Comparison of ENCODE assay signal across 12 cellular contexts in the genomic region with DNA sequence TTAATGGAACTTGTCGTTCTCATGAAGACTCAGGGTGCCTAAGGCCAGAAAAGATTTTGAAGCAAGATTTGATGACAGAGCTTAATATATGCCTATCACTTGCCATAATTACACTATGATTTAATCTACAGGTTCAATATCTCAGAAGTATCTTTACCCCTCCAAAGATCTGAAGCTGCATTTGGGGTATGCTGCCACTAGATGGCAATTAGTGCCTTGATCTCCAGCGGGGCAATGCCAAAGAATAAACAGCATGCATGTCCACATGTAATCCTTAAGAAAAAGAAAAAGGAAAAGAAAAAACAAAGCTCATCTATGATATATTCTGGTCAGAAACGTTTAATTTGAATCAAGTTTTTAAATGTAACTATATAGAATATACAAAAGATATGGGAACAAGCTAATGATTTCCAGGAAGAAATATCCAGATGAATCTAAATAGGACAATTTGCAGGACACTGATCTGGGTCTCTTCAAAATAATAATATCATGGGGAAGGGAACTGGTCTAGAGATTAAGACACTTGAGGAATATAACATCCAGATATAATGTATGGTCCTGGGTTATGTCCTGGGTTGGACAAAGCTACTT. TPM values are rescaled to one million over a fixed set of nuclear protein-coding genes. Genes with fewer than 3 reads are reported as not detected.
DNase-seq lines count a peak whose midpoint lies in the region; ATAC-seq and TF ChIP-seq lines count a peak whose summit lies in the region.
"Had no signal": no experiment of that assay in that cellular context is flagged by ENCODE, and none has a peak within 500 bp of the region (broad histone marks: within the 10 kb centered on the region; RNA-seq: fewer than 3 reads in every experiment).

No MANE protein-coding gene starts in this region.

- WGBS in heart right ventricle, 2 donors = 8 to 10% methylated on average over 3 of the region's 3 CpGs
- WGBS in right cardiac atrium = 3% methylated on average over 3 of the region's 3 CpGs
- 4 to 5% methylated on average over 3 of the region's 3 CpGs for WGBS in thyroid gland, 2 donors

- no peak for ATAC-seq in heart right ventricle
- no peak for ATAC-seq in right cardiac atrium

- intact Hi-C loops in heart right ventricle (cut with DNase I) = no loop called here
- intact Hi-C loops in right cardiac atrium (cut with DNase I) = no loop called here
- intact Hi-C loops in thyroid gland (cut with DNase I) = no loop called here

- TF ChIP-seq CTCF in heart right ventricle (IDR thresholded peaks at IDR 0.05) (peak in 7 of 9 donors; percentile 20 to 38 (median 29)), epithelial cell of esophagus (IDR thresholded peaks at IDR 0.05; ENCODE audit: insufficient read depth, low read depth, low read length, missing control alignments) (peak; percentile 49), thyroid gland (IDR thresholded peaks at IDR 0.05) (no peak)

- H3K9me3 ChIP-seq in heart right ventricle = peaks cover 0 to 5% (median 1%) of the 10 kb centered on the region in 11 donors
- no peaks in the 10 kb centered on the region for H3K9me3 ChIP-seq in right cardiac atrium (ENCODE audit: control insufficient read depth, low read length)
- H3K9me3 ChIP-seq in thyroid gland = no peaks in the 10 kb centered on the region

- H3K27me3 ChIP-seq in heart right ventricle (peaks cover 0 to 19% (median 5%) of the 10 kb centered on the region in 7 donors), right cardiac atrium (ENCODE audit: control insufficient read depth, insufficient read depth) (no peaks in the 10 kb centered on the region), thyroid gland (no peaks in the 10 kb centered on the region)
- H3K27me3 ChIP-seq: ascending aorta had no signal

- H3K27ac ChIP-seq in heart right ventricle (no peak overlapping the region), right cardiac atrium (ENCODE audit: low read length) (no peak overlapping the region), thyroid gland (no peak overlapping the region)
- H3K27ac ChIP-seq: ascending aorta had no signal

- H3K36me3 ChIP-seq in heart right ventricle = no peaks in the 10 kb centered on the region
- no peaks in the 10 kb centered on the region for H3K36me3 ChIP-seq in thyroid gland
- H3K36me3 ChIP-seq: ascending aorta had no signal

- H3K4me3 ChIP-seq in heart right ventricle = no peak overlapping the region
- H3K4me3 ChIP-seq in right cardiac atrium (ENCODE audit: low read length) = no peak overlapping the region
- H3K4me3 ChIP-seq in epithelial cell of esophagus (ENCODE audit: low read length) = no peak overlapping the region
- H3K4me3 ChIP-seq in thyroid gland (replicated peaks in 1 of 3) = no peak overlapping the region
- H3K4me3 ChIP-seq: ascending aorta had no signal

- no peak for TF ChIP-seq POLR2A in thyroid gland (IDR thresholded peaks at IDR 0.05)

- H3K4me1 ChIP-seq in heart right ventricle = no peaks in the 10 kb centered on the region
- H3K4me1 ChIP-seq in right cardiac atrium (ENCODE audit: control insufficient read depth, insufficient read depth, low read length) = no peaks in the 10 kb centered on the region
- H3K4me1 ChIP-seq in thyroid gland = no peaks in the 10 kb centered on the region
- H3K4me1 ChIP-seq: ascending aorta had no signal

- DNase-seq in heart right ventricle = no peak
- no peak for DNase-seq in right cardiac atrium
- peak; percentile 78 for DNase-seq in NCI-H82 (lab: John Stamatoyannopoulos, UW)
- peak; percentile 39 for DNase-seq in epithelial cell of esophagus (ENCODE audit: low read depth)
- no peak for DNase-seq in NCI-H1930 (lab: John Stamatoyannopoulos, UW)
- DNase-seq in activated T-cell treated with anti-CD3 and anti-CD28 coated beads, Interleukin-2, amount 50 U/mL, for 48 hours = no peak
- DNase-seq in thyroid gland = no peak
- no peak for DNase-seq in AG20443 (ENCODE audit: low spot score)
- DNase-seq: CD4-positive, alpha-beta memory T cell had no signal

RNA-seq across cellular contexts. Expression of a gene that starts 55.0 kb away (rescaled TPM):
- total RNA-seq in heart right ventricle = not detected
- polyA plus RNA-seq in heart right ventricle = not detected
- total RNA-seq in right cardiac atrium = not detected
- not detected for polyA plus RNA-seq in right cardiac atrium
- not detected for total RNA-seq in thyroid gland
- total RNA-seq: ascending aorta; CD4-positive, alpha-beta memory T cell; temporal lobe had no signal
- polyA plus RNA-seq: CD4-positive, alpha-beta memory T cell; IgD-negative memory B cell had no signal

Comparison
In these comparisons a context has a peak if more than half of its experiments do, and no peak if none do; other contexts are left out.
1. DNase-seq: peak in NCI-H82 (single experiment) and epithelial cell of esophagus (single experiment); none in heart right ventricle (0 of 2), right cardiac atrium (0 of 3), NCI-H1930 (0 of 2), activated T-cell treated with anti-CD3 and anti-CD28 coated beads, Interleukin-2, amount 50 U/mL, for 48 hours (0 of 2), thyroid gland (0 of 2) and AG20443 (single experiment).
2. CTCF ChIP-seq: peak in heart right ventricle (7 of 9) and epithelial cell of esophagus (single experiment); none in thyroid gland (0 of 6).